In genomic region chrX:139179592-139179991, GRCh38 we compare ENCODE assay signal across 18 cellular contexts.
"Had no signal": no experiment of that assay in that cellular context is flagged by ENCODE, and none has a peak within 500 bp of the region (broad histone marks: within the 10 kb centered on the region; RNA-seq: fewer than 3 reads in every experiment).

No MANE protein-coding gene starts in this region.

- H3K9me3 ChIP-seq: colonic mucosa, thyroid gland, uterus had no signal

- H3K36me3 ChIP-seq: colonic mucosa, thyroid gland, uterus, WERI-Rb-1 had no signal

- ATAC-seq: activated CD4-positive, alpha-beta T cell treated with anti-CD3 and anti-CD28 coated beads for 36 hours; activated naive CD8-positive, alpha-beta T cell treated with anti-CD3 and anti-CD28 coated beads, Interleukin-2, amount 50 U/mL, for 24 hours; activated T-cell treated with anti-CD3 and anti-CD28 coated beads, Interleukin-2, amount 50 U/mL, for 72 hours; foreskin keratinocyte; left colon; stimulated activated effector memory CD8-positive, alpha-beta T cell treated with anti-CD3 and anti-CD28 coated beads, Interleukin-12 subunit alpha, Interleukin-12 subunit beta, amount 100 ng/mL, for 72 hours had no signal

- FAIRE-seq: endothelial cell of umbilical vein had no signal

- H3K27me3 ChIP-seq: colonic mucosa, foreskin keratinocyte, thyroid gland, uterus had no signal

- H3K27ac ChIP-seq: colonic mucosa, foreskin keratinocyte, thyroid gland, uterus, WERI-Rb-1 had no signal

- H3K4me1 ChIP-seq: colonic mucosa, foreskin keratinocyte, thyroid gland, uterus had no signal

- DNase-seq: activated CD4-positive, alpha-beta memory T cell treated with anti-CD3 and anti-CD28 coated beads, Interleukin-2, amount 10 ng/mL, durations not matched to agents 7 days and 5 days; activated CD4-positive, alpha-beta T cell treated with anti-CD3 and anti-CD28 coated beads for 36 hours; activated CD8-positive, alpha-beta memory T cell treated with anti-CD3 and anti-CD28 coated beads, Interleukin-2, amount 50 U/mL, for 4 hours; activated naive CD4-positive, alpha-beta T cell; activated naive CD8-positive, alpha-beta T cell treated with anti-CD3 and anti-CD28 coated beads, Interleukin-2, amount 50 U/mL, for 24 hours; activated T-cell treated with anti-CD3 and anti-CD28 coated beads, Interleukin-2, amount 50 U/mL, for 72 hours; colonic mucosa; effector CD4-positive, alpha-beta T cell; foreskin keratinocyte; left colon; midbrain; retina; thyroid gland; uterus; WERI-Rb-1 had no signal

- H3K4me3 ChIP-seq: colonic mucosa, lung, thyroid gland, uterus had no signal
